Comparison of ENCODE assay signal across 12 cellular contexts in the genomic region with DNA sequence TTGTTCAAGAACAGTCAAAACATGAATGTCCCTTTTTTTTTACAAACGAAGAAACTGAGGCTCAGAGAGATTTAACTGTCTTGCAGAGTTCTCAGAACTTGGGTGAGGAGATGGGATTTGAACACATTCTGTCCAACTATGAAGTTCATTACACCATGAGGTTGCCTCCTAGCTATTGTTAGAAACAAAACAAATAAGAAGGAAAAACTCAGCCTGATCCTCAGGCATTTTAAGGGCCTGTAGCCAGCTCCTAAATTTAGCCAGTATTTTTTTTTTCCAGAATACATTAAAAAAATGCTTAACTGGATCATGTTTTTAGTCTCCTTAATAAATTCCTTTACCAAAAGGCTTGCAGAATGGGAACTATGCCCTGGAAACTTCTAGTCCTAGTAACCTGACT.
"Had no signal": no experiment of that assay in that cellular context is flagged by ENCODE, and none has a peak within 500 bp of the region (broad histone marks: within the 10 kb centered on the region; RNA-seq: fewer than 3 reads in every experiment).

No MANE protein-coding gene starts in this region.

- H3K4me3 Mint-ChIP-seq: activated naive CD8-positive, alpha-beta T cell treated with anti-CD3 and anti-CD28 coated beads, Interleukin-2, amount 10 ng/mL, durations not matched to agents 7 days and 5 days; endodermal cell had no signal

- DNase-seq: activated naive CD4-positive, alpha-beta T cell; activated naive CD8-positive, alpha-beta T cell treated with anti-CD3 and anti-CD28 coated beads, Interleukin-2, amount 10 ng/mL, durations not matched to agents 7 days and 5 days; anterior cingulate cortex; endodermal cell; foreskin keratinocyte; kidney glomerular epithelial cell; ovary; stimulated activated CD4-positive, alpha-beta T cell treated with anti-CD3 and anti-CD28 coated beads, Interleukin-15, amount 100 ng/mL, for 24 hours; stimulated activated CD4-positive, alpha-beta T cell treated with anti-CD3 and anti-CD28 coated beads, Interleukin-4, amount 100 ng/mL, for 1 hour; stimulated activated naive CD4-positive, alpha-beta T cell; substantia nigra; upper lobe of left lung had no signal

- ATAC-seq: foreskin keratinocyte had no signal

- H3K27me3 ChIP-seq: foreskin keratinocyte, ovary, upper lobe of left lung had no signal

- H3K4me3 ChIP-seq: ovary, upper lobe of left lung had no signal

- H3K4me1 ChIP-seq: foreskin keratinocyte had no signal

- H3K36me3 Mint-ChIP-seq: activated naive CD8-positive, alpha-beta T cell treated with anti-CD3 and anti-CD28 coated beads, Interleukin-2, amount 10 ng/mL, durations not matched to agents 7 days and 5 days had no signal

- H3K4me1 Mint-ChIP-seq: endodermal cell had no signal

- H3K27ac Mint-ChIP-seq: activated naive CD8-positive, alpha-beta T cell treated with anti-CD3 and anti-CD28 coated beads, Interleukin-2, amount 10 ng/mL, durations not matched to agents 7 days and 5 days; endodermal cell had no signal

- H3K9me3 ChIP-seq: ovary, upper lobe of left lung had no signal

- H3K36me3 ChIP-seq: ovary, upper lobe of left lung had no signal

- H3K27ac ChIP-seq: foreskin keratinocyte, ovary, upper lobe of left lung had no signal
